ENCODE assay signal across 28 cellular contexts in genomic region chr22:48577691-48578090, GRCh38.
A peak's percentile ranks its signal among the peaks of the same experiment; 100 is the strongest.
DNase-seq lines count a peak whose midpoint lies in the region; ATAC-seq, FAIRE-seq and TF ChIP-seq lines count a peak whose summit lies in the region.
"Had no signal": no experiment of that assay in that cellular context is flagged by ENCODE, and none has a peak within 500 bp of the region (broad histone marks: within the 10 kb centered on the region; RNA-seq: fewer than 3 reads in every experiment).

No MANE protein-coding gene starts in this region.

- H3K27me3 ChIP-seq in ascending aorta, result no peaks in the 10 kb centered on the region
- H3K27me3 ChIP-seq in small intestine (ENCODE audit: control insufficient read depth in 2 of 2, insufficient read depth in 2 of 2, low read length in 2 of 2), result peaks cover 14 to 15% of the 10 kb centered on the region in 2 donors
- H3K27me3 ChIP-seq: SJSA1 had no signal

- no peaks in the 10 kb centered on the region for H3K36me3 Mint-ChIP-seq in activated naive CD4-positive, alpha-beta T cell treated with anti-CD3 and anti-CD28 coated beads, Interleukin-2, amount 10 ng/mL, durations not matched to agents 7 days and 5 days
- no peaks in the 10 kb centered on the region for H3K36me3 Mint-ChIP-seq in activated CD4-positive, alpha-beta T cell treated with anti-CD3 and anti-CD28 coated beads for 36 hours (ENCODE audit: low read depth)
- H3K36me3 Mint-ChIP-seq: activated naive CD8-positive, alpha-beta T cell; CD8-positive, alpha-beta memory T cell had no signal

- H3K27me3 Mint-ChIP-seq in activated naive CD4-positive, alpha-beta T cell treated with anti-CD3 and anti-CD28 coated beads, Interleukin-2, amount 10 ng/mL, durations not matched to agents 7 days and 5 days, result peaks cover 49% of the 10 kb centered on the region
- peaks cover 25% of the 10 kb centered on the region for H3K27me3 Mint-ChIP-seq in activated CD4-positive, alpha-beta T cell treated with anti-CD3 and anti-CD28 coated beads for 36 hours

- FAIRE-seq in kidney (lab: Jason Lieb, UNC), result no peak
- FAIRE-seq in small intestine (lab: Jason Lieb, UNC), result no peak
- FAIRE-seq: endometrium had no signal

- no peak for ATAC-seq in HG03175 (IDR thresholded peaks at IDR 0.05; ENCODE audit: unreplicated experiment)
- ATAC-seq in activated CD4-positive, alpha-beta T cell treated with anti-CD3 and anti-CD28 coated beads for 36 hours, result no peak
- ATAC-seq: gastrocnemius medialis, mucosa of descending colon had no signal

- H3K9ac ChIP-seq in kidney (ENCODE audit: low read length in 2 of 2), result no peak overlapping the region

- peak overlapping the region in 1 of 2 donors; percentile 78 for H3K27ac ChIP-seq in ascending aorta
- no peak overlapping the region for H3K27ac ChIP-seq in kidney (ENCODE audit: low read depth in 2 of 2, low read length in 2 of 2)
- H3K27ac ChIP-seq in substantia nigra (ENCODE audit: low read depth, low read length, poor library complexity, severe bottlenecking), result peak overlapping the region; percentile 81
- H3K27ac ChIP-seq in small intestine (ENCODE audit: low read depth in 1 of 2, low read length in 1 of 2), result no peak overlapping the region
- H3K27ac ChIP-seq: gastrocnemius medialis, sigmoid colon, SJSA1, upper lobe of left lung, VCaP had no signal

- peak overlapping the region; percentile 47 to 89 for H3K4me3 ChIP-seq in ascending aorta
- H3K4me3 ChIP-seq in kidney (ENCODE audit: low read length in 2 of 2), result no peak overlapping the region
- H3K4me3 ChIP-seq in small intestine (ENCODE audit: low read depth in 1 of 2, low read length in 2 of 2), result no peak overlapping the region
- H3K4me3 ChIP-seq: gastrocnemius medialis, mucosa of descending colon had no signal

- POLR2A ChIA-PET in activated CD4-positive, alpha-beta T cell treated with anti-CD3 and anti-CD28 coated beads for 36 hours (lab: Charles Lee), result interaction anchor here (0.6 kb wide), 1 partner anchor 12 kb away, joined by 3 read pairs; no protein-coding TSS in a partner anchor

- 84 to 87% (median 86%) methylated on average over 8 of the region's 8 CpGs for WGBS in small intestine, 3 donors

- H3K36me3 ChIP-seq in ascending aorta (no peaks in the 10 kb centered on the region), kidney (ENCODE audit: control insufficient read depth in 1 of 2, insufficient read depth in 2 of 2, low read length in 2 of 2) (no peaks in the 10 kb centered on the region), small intestine (ENCODE audit: control insufficient read depth in 2 of 2, insufficient read depth in 2 of 2, low read length in 2 of 2) (no peaks in the 10 kb centered on the region)
- H3K36me3 ChIP-seq: gastrocnemius medialis, sigmoid colon, upper lobe of left lung had no signal

- TF ChIP-seq CTCF in ascending aorta (IDR thresholded peaks at IDR 0.05) (no peak), kidney (IDR thresholded peaks at IDR 0.05; ENCODE audit: borderline replicate concordance, extremely low read depth, insufficient read depth) (no peak)

- H3K9me3 ChIP-seq in ascending aorta (no peaks in the 10 kb centered on the region), kidney (ENCODE audit: control insufficient read depth in 1 of 2, low read length in 2 of 2) (no peaks in the 10 kb centered on the region), small intestine (ENCODE audit: control insufficient read depth, low read depth) (no peaks in the 10 kb centered on the region)
- H3K9me3 ChIP-seq: gastrocnemius medialis, mucosa of descending colon, sigmoid colon, upper lobe of left lung had no signal

- intact Hi-C loops in ascending aorta (cut with DNase I) (loop anchor here (5.0 to 10.0 kb wide), 4 partner anchors 367 to 1250 kb away; partner anchors contain the start of gene BRD1), kidney (cut with DNase I) (no loop called here)
- intact Hi-C loops in activated CD4-positive, alpha-beta T cell treated with anti-CD3 and anti-CD28 coated beads for 36 hours (cut with DNase I, micrococcal nuclease), result loop anchor here in 1 of 2 experiments (5.0 to 10.0 kb wide), 2 partner anchors 85 to 727 kb away; no protein-coding TSS in a partner anchor

- no peaks in the 10 kb centered on the region for H3K4me1 Mint-ChIP-seq in activated naive CD4-positive, alpha-beta T cell treated with anti-CD3 and anti-CD28 coated beads, Interleukin-2, amount 10 ng/mL, durations not matched to agents 7 days and 5 days
- no peaks in the 10 kb centered on the region for H3K4me1 Mint-ChIP-seq in activated CD4-positive, alpha-beta T cell treated with anti-CD3 and anti-CD28 coated beads for 36 hours

- H3K4me3 Mint-ChIP-seq in activated naive CD4-positive, alpha-beta T cell treated with anti-CD3 and anti-CD28 coated beads, Interleukin-2, amount 10 ng/mL, durations not matched to agents 7 days and 5 days, result no peak overlapping the region
- no peak overlapping the region for H3K4me3 Mint-ChIP-seq in activated CD4-positive, alpha-beta T cell treated with anti-CD3 and anti-CD28 coated beads for 36 hours
- H3K4me3 Mint-ChIP-seq: activated naive CD8-positive, alpha-beta T cell; dendritic cell treated with granulocyte-macrophage colony-stimulating factor and Interleukin-4, amounts not matched to agents 40 ng/mL and 50 ng/mL, for 4 days had no signal

- CTCF ChIA-PET in activated naive CD4-positive, alpha-beta T cell treated with anti-CD3 and anti-CD28 coated beads, Interleukin-2, amount 10 ng/mL, durations not matched to agents 7 days and 5 days (lab: Charles Lee), result no interaction called here
- CTCF ChIA-PET in activated CD4-positive, alpha-beta T cell treated with anti-CD3 and anti-CD28 coated beads for 36 hours (lab: Charles Lee), result no interaction called here

- DNase-seq in activated naive CD4-positive, alpha-beta T cell treated with anti-CD3 and anti-CD28 coated beads, Interleukin-2, amount 10 ng/mL, durations not matched to agents 7 days and 5 days, result no peak
- no peak for DNase-seq in activated naive CD4-positive, alpha-beta T cell treated with Interleukin-2 at 50 U/mL for 16 hours
- DNase-seq in ascending aorta (ENCODE audit: low spot score in 2 of 2), result no peak
- DNase-seq in kidney, result peak; percentile 55
- DNase-seq in substantia nigra (lab: John Stamatoyannopoulos, UW), result peak in 1 of 49 donors; percentile 29
- DNase-seq in activated CD4-positive, alpha-beta T cell treated with anti-CD3 and anti-CD28 coated beads for 36 hours, result no peak
- DNase-seq in small intestine, result no peak
- DNase-seq: 8988T; activated CD4-positive, alpha-beta T cell treated with anti-CD3 and anti-CD28 coated beads for 48 hours; CD8-positive, alpha-beta memory T cell; central memory CD4-positive, alpha-beta T cell; gastrocnemius medialis; IMR-90; MV-4-11; NCI-H1436 treated with DMSO at 0.1 percent for 48 hours; NCI-H446 treated with DMSO at 0.1 percent for 48 hours; NCI-H774; sigmoid colon; stimulated activated CD4-positive, alpha-beta T cell treated with anti-CD3 and anti-CD28 coated beads, Interleukin-4, amount 100 ng/mL, for 1 hour; T1000 had no signal

- H3K4me1 ChIP-seq in ascending aorta, result peaks cover 0 to 25% of the 10 kb centered on the region in 2 donors
- H3K4me1 ChIP-seq in kidney (ENCODE audit: control insufficient read depth in 1 of 2, insufficient read depth in 1 of 2, low read depth in 1 of 2, low read length in 2 of 2), result no peaks in the 10 kb centered on the region
- H3K4me1 ChIP-seq in small intestine (ENCODE audit: control insufficient read depth in 2 of 2, insufficient read depth in 1 of 2, low read depth in 1 of 2, low read length in 1 of 2), result no peaks in the 10 kb centered on the region
- H3K4me1 ChIP-seq: gastrocnemius medialis had no signal

- H3K27ac Mint-ChIP-seq in activated naive CD4-positive, alpha-beta T cell treated with anti-CD3 and anti-CD28 coated beads, Interleukin-2, amount 10 ng/mL, durations not matched to agents 7 days and 5 days, result peak overlapping the region; percentile 11
- no peak overlapping the region for H3K27ac Mint-ChIP-seq in activated CD4-positive, alpha-beta T cell treated with anti-CD3 and anti-CD28 coated beads for 36 hours
- H3K27ac Mint-ChIP-seq: activated naive CD8-positive, alpha-beta T cell; dendritic cell treated with granulocyte-macrophage colony-stimulating factor and Interleukin-4, amounts not matched to agents 40 ng/mL and 50 ng/mL, for 4 days had no signal

- H3K9me3 Mint-ChIP-seq in activated naive CD4-positive, alpha-beta T cell treated with anti-CD3 and anti-CD28 coated beads, Interleukin-2, amount 10 ng/mL, durations not matched to agents 7 days and 5 days, result no peaks in the 10 kb centered on the region
- H3K9me3 Mint-ChIP-seq in activated CD4-positive, alpha-beta T cell treated with anti-CD3 and anti-CD28 coated beads for 36 hours (ENCODE audit: low read depth), result no peaks in the 10 kb centered on the region
- H3K9me3 Mint-ChIP-seq: dendritic cell treated with granulocyte-macrophage colony-stimulating factor and Interleukin-4, amounts not matched to agents 40 ng/mL and 50 ng/mL, for 4 days had no signal

Comparison
In these comparisons a context has a peak if more than half of its experiments do, and no peak if none do; other contexts are left out.
1. H3K4me3 ChIP-seq: peak in ascending aorta (2 of 2); none in kidney (0 of 2) and small intestine (0 of 2).